ENCODE assay signal across 1 cellular context in genomic region chr1:94854458-94855306, GRCh38.
TF ChIP-seq lines count a peak whose summit lies in the region.

No MANE protein-coding gene starts in this region.

TF ChIP-seq in GM12878, 131 proteins besides CTCF, POLR2A, EP300 and RAD21 (continued from another document and continues in another):
- no peak for TF ChIP-seq E2F4 (IDR thresholded peaks at IDR 0.05; ENCODE audit: low read depth, low read length)
- TF ChIP-seq E4F1 (IDR thresholded peaks at IDR 0.05; ENCODE audit: borderline replicate concordance, partially characterized antibody) = no peak
- TF ChIP-seq, protein P1, sequence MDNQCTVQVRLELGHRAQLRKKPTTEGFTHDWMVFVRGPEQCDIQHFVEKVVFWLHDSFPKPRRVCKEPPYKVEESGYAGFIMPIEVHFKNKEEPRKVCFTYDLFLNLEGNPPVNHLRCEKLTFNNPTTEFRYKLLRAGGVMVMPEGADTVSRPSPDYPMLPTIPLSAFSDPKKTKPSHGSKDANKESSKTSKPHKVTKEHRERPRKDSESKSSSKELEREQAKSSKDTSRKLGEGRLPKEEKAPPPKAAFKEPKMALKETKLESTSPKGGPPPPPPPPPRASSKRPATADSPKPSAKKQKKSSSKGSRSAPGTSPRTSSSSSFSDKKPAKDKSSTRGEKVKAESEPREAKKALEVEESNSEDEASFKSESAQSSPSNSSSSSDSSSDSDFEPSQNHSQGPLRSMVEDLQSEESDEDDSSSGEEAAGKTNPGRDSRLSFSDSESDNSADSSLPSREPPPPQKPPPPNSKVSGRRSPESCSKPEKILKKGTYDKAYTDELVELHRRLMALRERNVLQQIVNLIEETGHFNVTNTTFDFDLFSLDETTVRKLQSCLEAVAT (IDR thresholded peaks at IDR 0.05) = 0 out of 2 replicates have a peak, but pooled peaks have one; percentile 45
- no peak for TF ChIP-seq MTA2 (IDR thresholded peaks at IDR 0.05; ENCODE audit: low read depth)
- no peak for TF ChIP-seq CEBPZ (IDR thresholded peaks at IDR 0.05; ENCODE audit: low read depth, low read length)
- no peak for TF ChIP-seq HDAC2 (IDR thresholded peaks at IDR 0.05)
- TF ChIP-seq, protein P2, sequence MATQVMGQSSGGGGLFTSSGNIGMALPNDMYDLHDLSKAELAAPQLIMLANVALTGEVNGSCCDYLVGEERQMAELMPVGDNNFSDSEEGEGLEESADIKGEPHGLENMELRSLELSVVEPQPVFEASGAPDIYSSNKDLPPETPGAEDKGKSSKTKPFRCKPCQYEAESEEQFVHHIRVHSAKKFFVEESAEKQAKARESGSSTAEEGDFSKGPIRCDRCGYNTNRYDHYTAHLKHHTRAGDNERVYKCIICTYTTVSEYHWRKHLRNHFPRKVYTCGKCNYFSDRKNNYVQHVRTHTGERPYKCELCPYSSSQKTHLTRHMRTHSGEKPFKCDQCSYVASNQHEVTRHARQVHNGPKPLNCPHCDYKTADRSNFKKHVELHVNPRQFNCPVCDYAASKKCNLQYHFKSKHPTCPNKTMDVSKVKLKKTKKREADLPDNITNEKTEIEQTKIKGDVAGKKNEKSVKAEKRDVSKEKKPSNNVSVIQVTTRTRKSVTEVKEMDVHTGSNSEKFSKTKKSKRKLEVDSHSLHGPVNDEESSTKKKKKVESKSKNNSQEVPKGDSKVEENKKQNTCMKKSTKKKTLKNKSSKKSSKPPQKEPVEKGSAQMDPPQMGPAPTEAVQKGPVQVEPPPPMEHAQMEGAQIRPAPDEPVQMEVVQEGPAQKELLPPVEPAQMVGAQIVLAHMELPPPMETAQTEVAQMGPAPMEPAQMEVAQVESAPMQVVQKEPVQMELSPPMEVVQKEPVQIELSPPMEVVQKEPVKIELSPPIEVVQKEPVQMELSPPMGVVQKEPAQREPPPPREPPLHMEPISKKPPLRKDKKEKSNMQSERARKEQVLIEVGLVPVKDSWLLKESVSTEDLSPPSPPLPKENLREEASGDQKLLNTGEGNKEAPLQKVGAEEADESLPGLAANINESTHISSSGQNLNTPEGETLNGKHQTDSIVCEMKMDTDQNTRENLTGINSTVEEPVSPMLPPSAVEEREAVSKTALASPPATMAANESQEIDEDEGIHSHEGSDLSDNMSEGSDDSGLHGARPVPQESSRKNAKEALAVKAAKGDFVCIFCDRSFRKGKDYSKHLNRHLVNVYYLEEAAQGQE (IDR thresholded peaks at IDR 0.05; ENCODE audit: low read depth, low read length) = no peak
- no peak for TF ChIP-seq ZNF24 (IDR thresholded peaks at IDR 0.05)
- TF ChIP-seq, protein P3, sequence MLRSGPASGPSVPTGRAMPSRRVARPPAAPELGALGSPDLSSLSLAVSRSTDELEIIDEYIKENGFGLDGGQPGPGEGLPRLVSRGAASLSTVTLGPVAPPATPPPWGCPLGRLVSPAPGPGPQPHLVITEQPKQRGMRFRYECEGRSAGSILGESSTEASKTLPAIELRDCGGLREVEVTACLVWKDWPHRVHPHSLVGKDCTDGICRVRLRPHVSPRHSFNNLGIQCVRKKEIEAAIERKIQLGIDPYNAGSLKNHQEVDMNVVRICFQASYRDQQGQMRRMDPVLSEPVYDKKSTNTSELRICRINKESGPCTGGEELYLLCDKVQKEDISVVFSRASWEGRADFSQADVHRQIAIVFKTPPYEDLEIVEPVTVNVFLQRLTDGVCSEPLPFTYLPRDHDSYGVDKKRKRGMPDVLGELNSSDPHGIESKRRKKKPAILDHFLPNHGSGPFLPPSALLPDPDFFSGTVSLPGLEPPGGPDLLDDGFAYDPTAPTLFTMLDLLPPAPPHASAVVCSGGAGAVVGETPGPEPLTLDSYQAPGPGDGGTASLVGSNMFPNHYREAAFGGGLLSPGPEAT (IDR thresholded peaks at IDR 0.05; ENCODE audit: low read depth) = no peak
- no peak for TF ChIP-seq SMAD1 (IDR thresholded peaks at IDR 0.05; ENCODE audit: low read depth, partially characterized antibody)
- TF ChIP-seq TCF3 (IDR thresholded peaks at IDR 0.05; ENCODE audit: borderline replicate concordance, insufficient read depth, low read depth, low read length) = no peak
- TF ChIP-seq SPI1 (IDR thresholded peaks at IDR 0.05; ENCODE audit: borderline replicate concordance, insufficient read depth, low read depth, low read length) = no peak
- no peak for TF ChIP-seq ZSCAN29 (IDR thresholded peaks at IDR 0.05)
- TF ChIP-seq POLR2AphosphoS2 (IDR thresholded peaks at IDR 0.05; ENCODE audit: low read depth, low read length) = no peak
- TF ChIP-seq, protein P4, sequence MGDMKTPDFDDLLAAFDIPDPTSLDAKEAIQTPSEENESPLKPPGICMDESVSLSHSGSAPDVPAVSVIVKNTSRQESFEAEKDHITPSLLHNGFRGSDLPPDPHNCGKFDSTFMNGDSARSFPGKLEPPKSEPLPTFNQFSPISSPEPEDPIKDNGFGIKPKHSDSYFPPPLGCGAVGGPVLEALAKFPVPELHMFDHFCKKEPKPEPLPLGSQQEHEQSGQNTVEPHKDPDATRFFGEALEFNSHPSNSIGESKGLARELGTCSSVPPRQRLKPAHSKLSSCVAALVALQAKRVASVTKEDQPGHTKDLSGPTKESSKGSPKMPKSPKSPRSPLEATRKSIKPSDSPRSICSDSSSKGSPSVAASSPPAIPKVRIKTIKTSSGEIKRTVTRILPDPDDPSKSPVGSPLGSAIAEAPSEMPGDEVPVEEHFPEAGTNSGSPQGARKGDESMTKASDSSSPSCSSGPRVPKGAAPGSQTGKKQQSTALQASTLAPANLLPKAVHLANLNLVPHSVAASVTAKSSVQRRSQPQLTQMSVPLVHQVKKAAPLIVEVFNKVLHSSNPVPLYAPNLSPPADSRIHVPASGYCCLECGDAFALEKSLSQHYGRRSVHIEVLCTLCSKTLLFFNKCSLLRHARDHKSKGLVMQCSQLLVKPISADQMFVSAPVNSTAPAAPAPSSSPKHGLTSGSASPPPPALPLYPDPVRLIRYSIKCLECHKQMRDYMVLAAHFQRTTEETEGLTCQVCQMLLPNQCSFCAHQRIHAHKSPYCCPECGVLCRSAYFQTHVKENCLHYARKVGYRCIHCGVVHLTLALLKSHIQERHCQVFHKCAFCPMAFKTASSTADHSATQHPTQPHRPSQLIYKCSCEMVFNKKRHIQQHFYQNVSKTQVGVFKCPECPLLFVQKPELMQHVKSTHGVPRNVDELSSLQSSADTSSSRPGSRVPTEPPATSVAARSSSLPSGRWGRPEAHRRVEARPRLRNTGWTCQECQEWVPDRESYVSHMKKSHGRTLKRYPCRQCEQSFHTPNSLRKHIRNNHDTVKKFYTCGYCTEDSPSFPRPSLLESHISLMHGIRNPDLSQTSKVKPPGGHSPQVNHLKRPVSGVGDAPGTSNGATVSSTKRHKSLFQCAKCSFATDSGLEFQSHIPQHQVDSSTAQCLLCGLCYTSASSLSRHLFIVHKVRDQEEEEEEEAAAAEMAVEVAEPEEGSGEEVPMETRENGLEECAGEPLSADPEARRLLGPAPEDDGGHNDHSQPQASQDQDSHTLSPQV (IDR thresholded peaks at IDR 0.05) = no peak
- TF ChIP-seq, protein P5, sequence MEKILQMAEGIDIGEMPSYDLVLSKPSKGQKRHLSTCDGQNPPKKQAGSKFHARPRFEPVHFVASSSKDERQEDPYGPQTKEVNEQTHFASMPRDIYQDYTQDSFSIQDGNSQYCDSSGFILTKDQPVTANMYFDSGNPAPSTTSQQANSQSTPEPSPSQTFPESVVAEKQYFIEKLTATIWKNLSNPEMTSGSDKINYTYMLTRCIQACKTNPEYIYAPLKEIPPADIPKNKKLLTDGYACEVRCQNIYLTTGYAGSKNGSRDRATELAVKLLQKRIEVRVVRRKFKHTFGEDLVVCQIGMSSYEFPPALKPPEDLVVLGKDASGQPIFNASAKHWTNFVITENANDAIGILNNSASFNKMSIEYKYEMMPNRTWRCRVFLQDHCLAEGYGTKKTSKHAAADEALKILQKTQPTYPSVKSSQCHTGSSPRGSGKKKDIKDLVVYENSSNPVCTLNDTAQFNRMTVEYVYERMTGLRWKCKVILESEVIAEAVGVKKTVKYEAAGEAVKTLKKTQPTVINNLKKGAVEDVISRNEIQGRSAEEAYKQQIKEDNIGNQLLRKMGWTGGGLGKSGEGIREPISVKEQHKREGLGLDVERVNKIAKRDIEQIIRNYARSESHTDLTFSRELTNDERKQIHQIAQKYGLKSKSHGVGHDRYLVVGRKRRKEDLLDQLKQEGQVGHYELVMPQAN (conservative IDR thresholded peaks at IDR 0.05) = no peak
- TF ChIP-seq BCL11A (IDR thresholded peaks at IDR 0.05; ENCODE audit: low read depth, low read length) = no peak
- no peak for TF ChIP-seq SIN3A (IDR thresholded peaks at IDR 0.05; ENCODE audit: low read depth, low read length)
- TF ChIP-seq ZBTB33 (IDR thresholded peaks at IDR 0.05) = no peak
- peak; percentile 64; the same call in 1 of the 2 replicates for TF ChIP-seq CBFB (IDR thresholded peaks at IDR 0.05; ENCODE audit: low read depth)
- TF ChIP-seq ZBTB4 (CRISPR knock-in tag; IDR thresholded peaks at IDR 0.05) = no peak
- no peak for TF ChIP-seq RFX5 (IDR thresholded peaks at IDR 0.05; ENCODE audit: low read depth, low read length)
- TF ChIP-seq PML (IDR thresholded peaks at IDR 0.05; ENCODE audit: low read length) = no peak
